In genomic region chr7:32194537-32194936, GRCh38 we compare ENCODE assay signal across 30 cellular contexts.
"Had no signal": no experiment of that assay in that cellular context is flagged by ENCODE, and none has a peak within 500 bp of the region (broad histone marks: within the 10 kb centered on the region; RNA-seq: fewer than 3 reads in every experiment).

No MANE protein-coding gene starts in this region.

- H2AFZ ChIP-seq: hepatocyte had no signal

- H3K27ac ChIP-seq: colonic mucosa, coronary artery, dorsolateral prefrontal cortex, epithelial cell of prostate, esophagus muscularis mucosa, esophagus squamous epithelium, foreskin keratinocyte, gastrocnemius medialis, gastroesophageal sphincter, heart left ventricle, heart right ventricle, hepatocyte had no signal

- H3K27me3 Mint-ChIP-seq: dendritic cell treated with granulocyte-macrophage colony-stimulating factor and Interleukin-4, amounts not matched to agents 40 ng/mL and 50 ng/mL, for 4 days; effector memory CD8-positive, alpha-beta T cell had no signal

- ATAC-seq: effector memory CD8-positive, alpha-beta T cell; esophagus mucosa; foreskin keratinocyte; gastrocnemius medialis; gastroesophageal sphincter; heart left ventricle; heart right ventricle had no signal

- H3K4me1 Mint-ChIP-seq: endodermal cell had no signal

- H3K27ac Mint-ChIP-seq: dendritic cell treated with granulocyte-macrophage colony-stimulating factor and Interleukin-4, amounts not matched to agents 40 ng/mL and 50 ng/mL, for 4 days; effector memory CD8-positive, alpha-beta T cell; endodermal cell had no signal

- H3K4me1 ChIP-seq: colonic mucosa, esophagus muscularis mucosa, esophagus squamous epithelium, foreskin keratinocyte, gastrocnemius medialis, gastroesophageal sphincter, heart left ventricle, heart right ventricle had no signal

- H3K27me3 ChIP-seq: colonic mucosa, dorsolateral prefrontal cortex, esophagus muscularis mucosa, esophagus squamous epithelium, foreskin keratinocyte, gastrocnemius medialis, gastroesophageal sphincter, heart left ventricle, heart right ventricle, hepatocyte had no signal

- H3K4me3 ChIP-seq: colonic mucosa, coronary artery, dorsolateral prefrontal cortex, esophagus muscularis mucosa, esophagus squamous epithelium, gastrocnemius medialis, gastroesophageal sphincter, heart left ventricle, heart right ventricle, hepatocyte had no signal

- H3K36me3 ChIP-seq: colonic mucosa, esophagus muscularis mucosa, esophagus squamous epithelium, gastrocnemius medialis, gastroesophageal sphincter, heart left ventricle, heart right ventricle had no signal

- DNase-seq: colonic mucosa; cortex of kidney; dermis blood vessel endothelial cell; dorsolateral prefrontal cortex; effector CD4-positive, alpha-beta T cell; effector CD8-positive, alpha-beta T cell; effector memory CD4-positive, alpha-beta T cell; effector memory CD8-positive, alpha-beta T cell; endodermal cell; erythroblast; esophagus squamous epithelium; foreskin fibroblast; foreskin keratinocyte; foreskin melanocyte; gastrocnemius medialis; glutamatergic neuron; head of caudate nucleus; heart left ventricle; heart right ventricle had no signal

- FAIRE-seq: colon, endometrium, endothelial cell of umbilical vein, frontal cortex had no signal

- H3K4me2 ChIP-seq: hepatocyte had no signal

- H3K9me3 ChIP-seq: colonic mucosa, gastrocnemius medialis had no signal

- H3K79me2 ChIP-seq: hepatocyte had no signal

- H3K4me3 Mint-ChIP-seq: dendritic cell treated with granulocyte-macrophage colony-stimulating factor and Interleukin-4, amounts not matched to agents 40 ng/mL and 50 ng/mL, for 4 days; effector memory CD8-positive, alpha-beta T cell; endodermal cell had no signal
